27 cellular contexts compared by ENCODE assay signal in the genomic region with DNA sequence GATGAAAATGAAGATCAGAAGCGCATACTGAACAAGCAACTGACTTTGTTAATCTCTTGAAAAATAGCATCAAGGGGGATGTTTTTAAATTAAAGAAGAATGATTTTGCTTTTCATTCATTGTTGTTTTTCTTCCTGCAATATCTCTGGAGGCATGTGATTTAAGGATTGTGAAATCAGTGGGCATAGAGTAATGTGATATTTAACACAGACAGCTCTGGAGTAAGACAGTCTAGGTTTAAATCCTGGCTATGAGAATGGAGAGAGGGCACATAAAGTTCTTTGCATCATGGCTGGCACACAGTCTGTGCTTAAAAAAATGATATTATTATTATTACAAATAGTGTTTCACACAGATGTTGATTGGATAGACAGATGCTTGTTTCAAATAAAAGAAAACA.
A peak's percentile ranks its signal among the peaks of the same experiment; 100 is the strongest.
DNase-seq lines count a peak whose midpoint lies in the region; ATAC-seq and TF ChIP-seq lines count a peak whose summit lies in the region.
"Had no signal": no experiment of that assay in that cellular context is flagged by ENCODE, and none has a peak within 500 bp of the region (broad histone marks: within the 10 kb centered on the region; RNA-seq: fewer than 3 reads in every experiment).

No MANE protein-coding gene starts in this region.

- 90% methylated on average over 1 of the region's 1 CpG for WGBS in right cardiac atrium

- H3K27me3 ChIP-seq in right cardiac atrium (ENCODE audit: control insufficient read depth, insufficient read depth): no peaks in the 10 kb centered on the region
- no peaks in the 10 kb centered on the region for H3K27me3 ChIP-seq in gastrocnemius medialis
- H3K27me3 ChIP-seq: dorsolateral prefrontal cortex, tibial artery had no signal

- H3K4me1 ChIP-seq in right cardiac atrium (ENCODE audit: control insufficient read depth, insufficient read depth, low read length) (no peaks in the 10 kb centered on the region), gastrocnemius medialis (peaks cover 16 to 21% of the 10 kb centered on the region in 2 donors)

- H3K9me3 ChIP-seq in right cardiac atrium (ENCODE audit: control insufficient read depth, low read length): no peaks in the 10 kb centered on the region
- no peaks in the 10 kb centered on the region for H3K9me3 ChIP-seq in gastrocnemius medialis
- H3K9me3 ChIP-seq: tibial artery had no signal

- TF ChIP-seq CTCF in choroid plexus epithelial cell (conservative IDR thresholded peaks at IDR 0.05; ENCODE audit: low read depth, low read length) (no peak), gastrocnemius medialis (IDR thresholded peaks at IDR 0.05 in 4 of 5, conservative IDR thresholded peaks at IDR 0.05 in 1 of 5) (no peak)

- intact Hi-C loops in right cardiac atrium (cut with DNase I) (no loop called here), gastrocnemius medialis (cut with DNase I; ENCODE audit: low total_unique reads) (no loop called here)

- H3K36me3 ChIP-seq in gastrocnemius medialis: no peaks in the 10 kb centered on the region
- H3K36me3 ChIP-seq: tibial artery had no signal

- no peak for TF ChIP-seq POLR2A in gastrocnemius medialis (IDR thresholded peaks at IDR 0.05)

- H3K27ac ChIP-seq in right cardiac atrium (ENCODE audit: low read length) (no peak overlapping the region), gastrocnemius medialis (peak overlapping the region in 3 of 4 donors; percentile 15 to 65 (median 54))
- H3K27ac ChIP-seq: dorsolateral prefrontal cortex had no signal

- ATAC-seq in right cardiac atrium (peak; percentile 51 to 75), gastrocnemius medialis (peak; percentile 95 to 97)
- ATAC-seq: GM12878, HCT116, K562, natural killer cell had no signal

- in situ Hi-C loops in gastrocnemius medialis (cut with MboI; ENCODE audit: low sequenced_read_pairs in 4 of 4): no loop called here

- DNase-seq in LHCN-M2 (ENCODE audit: low read depth) (peak; percentile 53), choroid plexus epithelial cell (ENCODE audit: low read depth) (peak; percentile 50), right cardiac atrium (no peak), gastrocnemius medialis (no peak), NCI-H1105 treated with DMSO at 0.1 percent for 48 hours (lab: John Stamatoyannopoulos, UW) (no peak), cerebellar nuclear complex (lab: John Stamatoyannopoulos, UW) (no peak)
- no peak for DNase-seq in activated CD4-positive, alpha-beta T cell treated with anti-CD3 and anti-CD28 coated beads, Interleukin-2, amount 50 U/mL, for 4 hours
- DNase-seq: activated CD4-positive, alpha-beta memory T cell treated with anti-CD3 and anti-CD28 coated beads, Interleukin-2, amount 10 ng/mL, durations not matched to agents 7 days and 5 days; activated naive CD4-positive, alpha-beta T cell; activated T-cell treated with anti-CD3 and anti-CD28 coated beads for 4 hours; amniotic stem cell; caudate nucleus; DMS79; dorsolateral prefrontal cortex; kidney glomerular epithelial cell; natural killer cell; NCI-H146; NCI-H345; NCI-H774; posterior cingulate gyrus; SHP77; stimulated activated CD4-positive, alpha-beta T cell treated with anti-CD3 and anti-CD28 coated beads, Interleukin-4, amount 100 ng/mL, for 24 hours; SW 1271; tibial artery had no signal

- H3K4me3 ChIP-seq in choroid plexus epithelial cell (ENCODE audit: low read depth, low read length): no peak overlapping the region
- H3K4me3 ChIP-seq in right cardiac atrium (ENCODE audit: low read length): no peak overlapping the region
- peak overlapping the region in 1 of 4 donors; percentile 24 for H3K4me3 ChIP-seq in gastrocnemius medialis
- H3K4me3 ChIP-seq: dorsolateral prefrontal cortex, GM12878, K562, tibial artery had no signal

Comparison
In these comparisons a context has a peak if more than half of its experiments do, and no peak if none do; other contexts are left out.
1. DNase-seq: peak in LHCN-M2 (single experiment) and choroid plexus epithelial cell (single experiment); none in right cardiac atrium (0 of 3), gastrocnemius medialis (0 of 2), NCI-H1105 treated with DMSO at 0.1 percent for 48 hours (single experiment), activated CD4-positive, alpha-beta T cell treated with anti-CD3 and anti-CD28 coated beads, Interleukin-2, amount 50 U/mL, for 4 hours (0 of 2) and cerebellar nuclear complex (0 of 2).